ENCODE assay signal across 1 cellular context in genomic region chr12:59404109-59404650, GRCh38.
TF ChIP-seq lines count a peak whose summit lies in the region.

No MANE protein-coding gene starts in this region.

TF ChIP-seq in HepG2, 621 proteins besides CTCF, POLR2A, EP300 and RAD21 (continued from another document):
- TF ChIP-seq SNAPC2 (CRISPR knock-in tag; IDR thresholded peaks at IDR 0.05) (no peak), NFYC (CRISPR knock-in tag; IDR thresholded peaks at IDR 0.05) (no peak), MYPOP (CRISPR knock-in tag; IDR thresholded peaks at IDR 0.05) (no peak), IKZF1 (IDR thresholded peaks at IDR 0.05) (no peak), PCBP2 (optimal IDR thresholded peaks at IDR 0.05; ENCODE audit: low read depth, low read length, poor library complexity, severe bottlenecking) (no peak)
